ENCODE assay signal across 23 cellular contexts in the genomic region with DNA sequence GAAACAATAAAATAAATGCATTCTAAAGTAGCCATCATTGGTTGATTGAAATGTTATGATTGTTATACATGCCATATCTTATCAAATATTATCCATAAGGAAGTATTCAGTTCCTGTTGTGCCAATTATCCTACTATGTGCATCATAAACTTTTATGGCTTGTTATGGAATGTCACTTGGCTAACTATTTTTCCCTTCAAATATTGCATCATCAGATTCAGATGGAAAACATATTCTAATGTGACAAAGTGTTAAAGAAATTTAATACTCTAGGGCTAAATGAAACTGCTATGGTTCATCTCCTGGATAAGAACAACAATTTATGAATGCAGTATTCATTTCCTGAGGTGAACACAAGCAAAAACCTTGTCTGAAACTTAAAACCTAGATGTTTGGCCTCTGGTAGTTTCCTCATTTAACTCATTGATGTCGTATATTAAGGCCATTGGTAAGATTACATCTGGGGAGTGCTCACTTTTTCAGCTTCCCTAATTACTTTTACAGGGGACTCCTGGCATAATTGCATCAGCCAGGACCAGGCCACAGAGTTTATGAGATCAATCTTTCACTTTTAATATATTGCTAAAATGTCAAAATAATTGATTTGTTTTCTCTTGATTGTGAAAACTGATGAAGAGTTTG.
"Had no signal": no experiment of that assay in that cellular context is flagged by ENCODE, and none has a peak within 500 bp of the region (broad histone marks: within the 10 kb centered on the region; RNA-seq: fewer than 3 reads in every experiment).

No MANE protein-coding gene starts in this region.

- H3K27me3 ChIP-seq: colonic mucosa, gastrocnemius medialis, heart right ventricle, left lung, neural progenitor cell, testis, tibial nerve, upper lobe of right lung, vagina had no signal

- H3K36me3 ChIP-seq: colonic mucosa, gastrocnemius medialis, heart right ventricle, left lung, lower lobe of right lung, neural progenitor cell, prostate gland, tibial nerve, upper lobe of right lung, vagina had no signal

- H3K79me2 ChIP-seq: parathyroid adenoma had no signal

- H3K27ac ChIP-seq: colonic mucosa, gastrocnemius medialis, heart right ventricle, left lung, lower lobe of right lung, neural progenitor cell, parathyroid adenoma, prostate gland, testis, tibial nerve, upper lobe of right lung, vagina had no signal

- H3K9ac ChIP-seq: neural progenitor cell, parathyroid adenoma had no signal

- DNase-seq: colonic mucosa; dermis blood vessel endothelial cell; erythroblast; gastrocnemius medialis; heart right ventricle; islet precursor cell; left lung; lower lobe of right lung; natural killer cell; nucleus accumbens; stimulated activated CD4-positive, alpha-beta T cell treated with anti-CD3 and anti-CD28 coated beads, Interleukin-2, amount 100 ng/mL, for 24 hours; stimulated activated CD4-positive, alpha-beta T cell treated with anti-CD3 and anti-CD28 coated beads, Interleukin-4, amount 100 ng/mL, for 4 hours; stimulated activated naive B cell treated with anti-CD40 and anti-IgM and Interleukin-4, amounts not matched to agents 10 μg/mL and 1 μg/mL and 100 μg/mL, for 72 hours; stimulated activated naive CD8-positive, alpha-beta T cell treated with anti-CD3 and anti-CD28 coated beads, Interleukin-15, amount 100 ng/mL, for 72 hours; testis; upper lobe of right lung had no signal

- H2AFZ ChIP-seq: neural progenitor cell, parathyroid adenoma had no signal

- H3K4me1 ChIP-seq: colonic mucosa, gastrocnemius medialis, heart right ventricle, left lung, lower lobe of right lung, neural progenitor cell, parathyroid adenoma, prostate gland, testis, tibial nerve, upper lobe of right lung, vagina had no signal

- ATAC-seq: gastrocnemius medialis; heart right ventricle; left lung; lower lobe of right lung; natural killer cell; sciatic nerve; stimulated activated naive B cell treated with anti-CD40 and anti-IgM and Interleukin-4, amounts not matched to agents 10 μg/mL and 1 μg/mL and 100 μg/mL, for 72 hours; stimulated activated naive CD8-positive, alpha-beta T cell treated with anti-CD3 and anti-CD28 coated beads, Interleukin-15, amount 100 ng/mL, for 72 hours; upper lobe of right lung had no signal

- H3K4me3 ChIP-seq: colonic mucosa, gastrocnemius medialis, heart right ventricle, left lung, lower lobe of right lung, neural progenitor cell, prostate gland, skin epidermis, testis, tibial nerve, upper lobe of right lung, vagina had no signal

- H3K4me2 ChIP-seq: neural progenitor cell had no signal

- H3K9me3 ChIP-seq: colonic mucosa, gastrocnemius medialis, left lung, lower lobe of right lung, prostate gland, testis, tibial nerve, upper lobe of right lung, vagina had no signal
